In genomic region chr10:93894516-93895378, GRCh38 we compare ENCODE assay signal across 8 cellular contexts. TPM values are rescaled to one million over a fixed set of nuclear protein-coding genes. Genes with fewer than 3 reads are reported as not detected.
DNase-seq lines count a peak whose midpoint lies in the region; ATAC-seq, FAIRE-seq and TF ChIP-seq lines count a peak whose summit lies in the region.

No MANE protein-coding gene starts in this region.

- H3K9me3 ChIP-seq in adrenal gland (replicated peaks in 1 of 3): no peaks in the 10 kb centered on the region
- H3K9me3 ChIP-seq in kidney (ENCODE audit: control insufficient read depth in 1 of 2, low read length in 2 of 2): no peaks in the 10 kb centered on the region
- no peaks in the 10 kb centered on the region for H3K9me3 ChIP-seq in thyroid gland

- ATAC-seq in HG03095 (IDR thresholded peaks at IDR 0.05; ENCODE audit: unreplicated experiment) (no peak), HG02870 (IDR thresholded peaks at IDR 0.05; ENCODE audit: unreplicated experiment) (no peak)

- TF ChIP-seq CTCF in GM06990 (IDR thresholded peaks at IDR 0.05; ENCODE audit: insufficient read depth, low read length, poor library complexity, severe bottlenecking) (no peak), adrenal gland (IDR thresholded peaks at IDR 0.05) (no peak), kidney (IDR thresholded peaks at IDR 0.05; ENCODE audit: borderline replicate concordance, extremely low read depth, insufficient read depth) (no peak), thyroid gland (IDR thresholded peaks at IDR 0.05) (no peak)

- no peaks in the 10 kb centered on the region for H3K36me3 ChIP-seq in GM06990 (ENCODE audit: control insufficient read depth, insufficient read depth, low read length)
- H3K36me3 ChIP-seq in adrenal gland (replicated peaks in 1 of 2): no peaks in the 10 kb centered on the region
- no peaks in the 10 kb centered on the region for H3K36me3 ChIP-seq in kidney (ENCODE audit: control insufficient read depth in 1 of 2, insufficient read depth in 2 of 2, low read length in 2 of 2)
- H3K36me3 ChIP-seq in thyroid gland: no peaks in the 10 kb centered on the region

- 37 to 42% (median 39%) methylated on average over 22 of the region's 22 CpGs for WGBS in adrenal gland, 4 donors
- 42 to 43% methylated on average over 22 of the region's 22 CpGs for WGBS in thyroid gland, 2 donors

- H3K4me1 ChIP-seq in adrenal gland (replicated peaks in 1 of 2): peaks cover 0 to 4% of the 10 kb centered on the region in 2 donors
- no peaks in the 10 kb centered on the region for H3K4me1 ChIP-seq in kidney (ENCODE audit: control insufficient read depth in 1 of 2, insufficient read depth in 1 of 2, low read depth in 1 of 2, low read length in 2 of 2)
- peaks cover 7 to 8% of the 10 kb centered on the region in 2 donors for H3K4me1 ChIP-seq in thyroid gland

- intact Hi-C loops in adrenal gland (cut with DNase I): no loop called here
- intact Hi-C loops in kidney (cut with DNase I): no loop called here
- intact Hi-C loops in thyroid gland (cut with DNase I): no loop called here

- TF ChIP-seq POLR2A in adrenal gland (IDR thresholded peaks at IDR 0.05) (no peak), thyroid gland (IDR thresholded peaks at IDR 0.05) (no peak)

- peak overlapping the region in 1 of 5 donors; percentile 66 for H3K27ac ChIP-seq in adrenal gland
- no peak overlapping the region for H3K27ac ChIP-seq in kidney (ENCODE audit: low read depth in 2 of 2, low read length in 2 of 2)
- H3K27ac ChIP-seq in thyroid gland: peak overlapping the region in 1 of 3 donors; percentile 31

- FAIRE-seq in HTR-8/SVneo (lab: Jason Lieb, UNC) (no peak), kidney (lab: Jason Lieb, UNC) (no peak)

- H3K9ac ChIP-seq in kidney (ENCODE audit: low read length in 2 of 2): peak overlapping the region; percentile 44 to 51

- no peaks in the 10 kb centered on the region for H3K27me3 ChIP-seq in GM06990 (replicated peaks; ENCODE audit: control insufficient read depth, insufficient read depth, low read length)
- H3K27me3 ChIP-seq in adrenal gland: no peaks in the 10 kb centered on the region
- no peaks in the 10 kb centered on the region for H3K27me3 ChIP-seq in thyroid gland

- H3K4me3 ChIP-seq in GM06990 (replicated peaks; ENCODE audit: low read depth, low read length) (peak overlapping the region; percentile 80), adrenal gland (peak overlapping the region; percentile 19 to 90 (median 58)), kidney (ENCODE audit: low read length in 2 of 2) (peak overlapping the region; percentile 55 to 72), thyroid gland (replicated peaks in 1 of 3) (peak overlapping the region; percentile 50 to 89 (median 61))

- peak; percentile 7 for DNase-seq in GM06990 (ENCODE audit: extremely low read depth, insufficient read length)
- peak; percentile 6 for DNase-seq in HTR-8/SVneo (ENCODE audit: insufficient read length, low spot score)
- DNase-seq in adrenal gland: no peak
- no peak for DNase-seq in kidney
- DNase-seq in thyroid gland: no peak
- DNase-seq in cerebellar nuclear complex (lab: John Stamatoyannopoulos, UW): no peak

RNA-seq across cellular contexts. Expression of gene SLC35G1, which starts 1.0 kb away (rescaled TPM):
- 1 to 10 TPM; 1.1 to 3.9 (median 2.9) TPM for total RNA-seq in adrenal gland
- 1 to 10 TPM; 1.8 to 6.9 (median 2.7) TPM for polyA plus RNA-seq in adrenal gland
- total RNA-seq in kidney: 3.1 TPM
- 2.6 TPM for polyA plus RNA-seq in kidney (ENCODE audit: insufficient read depth, low read depth, low replicate concordance)
- total RNA-seq in thyroid gland: 10 to 100 TPM in 1 of 4 donors, 1 to 10 TPM in 3; 7.3 to 12.8 (median 8.1) TPM

Comparison
In these comparisons a context has a peak if more than half of its experiments do, and no peak if none do; other contexts are left out.
1. DNase-seq: peak in GM06990 (single experiment) and HTR-8/SVneo (single experiment); none in adrenal gland (0 of 7), kidney (single experiment), thyroid gland (0 of 2) and cerebellar nuclear complex (0 of 2).
2. Peak in every context shown above with its lines, with median percentiles within 50 percentile points of each other: H3K4me3 ChIP-seq.